Comparison of ENCODE assay signal across 1 cellular context in the genomic region with DNA sequence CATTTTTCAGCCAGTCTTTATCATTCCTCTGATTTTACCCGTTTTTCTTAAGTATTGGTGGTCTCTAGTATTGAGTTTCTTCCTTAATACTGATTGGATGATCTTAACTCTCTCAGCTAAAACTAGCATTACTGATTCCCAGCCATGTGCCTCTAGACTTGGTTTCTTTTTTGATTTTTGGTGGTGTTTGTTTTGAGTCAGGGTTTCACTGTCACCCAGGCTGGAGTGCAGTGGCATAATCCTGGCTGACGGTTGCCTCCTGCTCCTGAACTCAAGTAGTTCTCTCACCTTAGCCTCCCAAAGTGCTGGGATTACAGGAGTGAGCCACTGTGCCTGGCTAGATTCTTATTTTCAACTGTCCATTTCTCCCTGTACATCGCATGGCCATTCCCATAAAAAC.
TF ChIP-seq lines count a peak whose summit lies in the region.

No MANE protein-coding gene starts in this region.

TF ChIP-seq in GM23338, 12 proteins besides CTCF, POLR2A, EP300 and RAD21:
- TF ChIP-seq ZNF462 (CRISPR knock-in tag; IDR thresholded peaks at IDR 0.05) (no peak), REST (IDR thresholded peaks at IDR 0.05; ENCODE audit: unreplicated experiment) (no peak), EZH2 (IDR thresholded peaks at IDR 0.05; ENCODE audit: low read depth, unreplicated experiment) (no peak), POLR2AphosphoS5 (IDR thresholded peaks at IDR 0.05; ENCODE audit: low read depth) (no peak), ZNF331 (CRISPR knock-in tag; IDR thresholded peaks at IDR 0.05; ENCODE audit: low read depth) (no peak), STAT1 (IDR thresholded peaks at IDR 0.05; ENCODE audit: unreplicated experiment) (no peak), JUNB (IDR thresholded peaks at IDR 0.05; ENCODE audit: unreplicated experiment) (no peak), ETS1 (IDR thresholded peaks at IDR 0.05) (no peak), ZNF114 (CRISPR knock-in tag; IDR thresholded peaks at IDR 0.05) (no peak), EZH2phosphoT487 (IDR thresholded peaks at IDR 0.05; ENCODE audit: unreplicated experiment) (no peak), NANOG (IDR thresholded peaks at IDR 0.05; ENCODE audit: borderline replicate concordance) (no peak), CREB1 (CRISPR knock-in tag; IDR thresholded peaks at IDR 0.05; ENCODE audit: low read depth) (no peak)
